ENCODE assay signal across 14 cellular contexts in genomic region chr5:119112151-119112550, GRCh38. TPM values are rescaled to one million over a fixed set of nuclear protein-coding genes. Genes with fewer than 3 reads are reported as not detected.
DNase-seq lines count a peak whose midpoint lies in the region; ATAC-seq and TF ChIP-seq lines count a peak whose summit lies in the region.
"Had no signal": no experiment of that assay in that cellular context is flagged by ENCODE, and none has a peak within 500 bp of the region (broad histone marks: within the 10 kb centered on the region; RNA-seq: fewer than 3 reads in every experiment).

No MANE protein-coding gene starts in this region.

- no peak overlapping the region for H3K18ac ChIP-seq in H9 (ENCODE audit: insufficient read length, low read depth, low read length)

- H3K4me2 ChIP-seq in GM23338 (no peak overlapping the region), H9 (ENCODE audit: insufficient read depth, insufficient read length, low read length) (no peak overlapping the region)

- no peak overlapping the region for H2BK15ac ChIP-seq in H9 (ENCODE audit: low read depth, low read length)

- H3K4me1 Mint-ChIP-seq in GM23338 = no peaks in the 10 kb centered on the region; the same call in 2 of the 3 replicates
- H3K4me1 Mint-ChIP-seq in H9 = peaks cover 0 to 3% of the 10 kb centered on the region in 2 experiments; a peak in 1 of 4 replicates
- H3K4me1 Mint-ChIP-seq in memory B cell = peaks cover 5% of the 10 kb centered on the region
- H3K4me1 Mint-ChIP-seq in CD4-positive, alpha-beta T cell (ENCODE audit: low read depth) = no peaks in the 10 kb centered on the region

- H3K79me1 ChIP-seq in H9 (ENCODE audit: insufficient read depth, low read depth, low read length, poor library complexity, severe bottlenecking) = no peaks in the 10 kb centered on the region

- no peaks in the 10 kb centered on the region for H3K4me1 ChIP-seq in GM23338 (ENCODE audit: insufficient read depth)
- H3K4me1 ChIP-seq in H9 (ENCODE audit: insufficient read depth, low read length) = no peaks in the 10 kb centered on the region
- H3K4me1 ChIP-seq: Caco-2, HAP-1 had no signal

- no CpG with 5 or more reads among the region's 5 CpGs for WGBS in H9 (ENCODE audit: extremely low coverage, insufficient read length, low lambda C conversion rate)

- no peak overlapping the region for H2BK20ac ChIP-seq in H9 (ENCODE audit: low read depth, low read length, poor library complexity, severe bottlenecking)

- POLR2A ChIA-PET in CD4-positive, alpha-beta T cell (lab: Charles Lee) = no interaction called here

- no peak overlapping the region for H4K5ac ChIP-seq in H9 (ENCODE audit: insufficient read length, low read depth, low read length)

- no peaks in the 10 kb centered on the region for H4K20me1 ChIP-seq in GM23338 (replicated peaks; ENCODE audit: insufficient read depth)
- H4K20me1 ChIP-seq in H9 (ENCODE audit: control insufficient read depth, insufficient read depth, insufficient read length) = no peaks in the 10 kb centered on the region

- H3K4me3 ChIP-seq in GM23338 = no peak overlapping the region
- H3K4me3 ChIP-seq: GM23248, HAP-1 had no signal

- no peak overlapping the region for H2BK5ac ChIP-seq in H9 (ENCODE audit: insufficient read length, low read length)

- H4K8ac ChIP-seq in H9 (replicated peaks; ENCODE audit: insufficient read length, low read depth, low read length) = no peak overlapping the region

- no peak overlapping the region for H4K91ac ChIP-seq in H9 (ENCODE audit: insufficient read length, low read depth, low read length)

- no peaks in the 10 kb centered on the region for H3K9me2 ChIP-seq in GM23338 (ENCODE audit: insufficient read depth)

- H3K27me3 ChIP-seq in GM23338 (ENCODE audit: insufficient read depth) = no peaks in the 10 kb centered on the region
- H3K27me3 ChIP-seq in H9 (ENCODE audit: insufficient read depth, low read length) = no peaks in the 10 kb centered on the region
- no peaks in the 10 kb centered on the region for H3K27me3 ChIP-seq in CD4-positive, alpha-beta T cell (ENCODE audit: control insufficient read depth, insufficient read depth, low read length)

- H3K36me3 ChIP-seq in GM23338 (ENCODE audit: insufficient read depth) = peaks cover 5% of the 10 kb centered on the region; the same call in 1 of the 2 replicates

- CTCF ChIA-PET in CD4-positive, alpha-beta T cell (lab: Charles Lee) = no interaction called here

- H3K27ac ChIP-seq in GM23338 (ENCODE audit: low read depth) (peak overlapping the region; percentile 10; the same call in 1 of the 2 replicates), H9 (ENCODE audit: insufficient read length, low read depth, low read length) (no peak overlapping the region)
- H3K27ac ChIP-seq in CD4-positive, alpha-beta T cell (ENCODE audit: low read depth, low read length) = no peak overlapping the region
- H3K27ac ChIP-seq: GM23248 had no signal

- H3K9me3 Mint-ChIP-seq in GM23338 = no peaks in the 10 kb centered on the region
- no peaks in the 10 kb centered on the region for H3K9me3 Mint-ChIP-seq in H9
- no peaks in the 10 kb centered on the region for H3K9me3 Mint-ChIP-seq in memory B cell
- no peaks in the 10 kb centered on the region for H3K9me3 Mint-ChIP-seq in CD4-positive, alpha-beta T cell
- H3K9me3 Mint-ChIP-seq: CD8-positive, alpha-beta T cell; HFFc6 had no signal

- no peak overlapping the region for H3K4ac ChIP-seq in H9 (ENCODE audit: low read depth, low read length)

- ATAC-seq in GM23338 (no peak), memory B cell (ENCODE audit: low read depth) (no peak), GM21390 (IDR thresholded peaks at IDR 0.05; ENCODE audit: unreplicated experiment) (no peak)
- ATAC-seq in CD4-positive, alpha-beta T cell (ENCODE audit: poor library complexity) = no peak
- ATAC-seq: CD8-positive, alpha-beta T cell had no signal

- H3K23me2 ChIP-seq in H9 (ENCODE audit: insufficient read length, low read depth, low read length, poor library complexity, severe bottlenecking) = no peaks in the 10 kb centered on the region

- TF ChIP-seq CTCF in GM23338 (conservative IDR thresholded peaks at IDR 0.05; ENCODE audit: low read depth in 2 of 2) = no peak
- TF ChIP-seq CTCF in H9 (conservative IDR thresholded peaks at IDR 0.05) = no peak
- no peak for TF ChIP-seq CTCF in CD4-positive, alpha-beta T cell (IDR thresholded peaks at IDR 0.05)

- no peak overlapping the region for H3T11ph ChIP-seq in H9 (ENCODE audit: low read length)

- no peak overlapping the region for H3K9ac ChIP-seq in H9 (ENCODE audit: extremely low read depth, insufficient read length, low read length)
- H3K9ac ChIP-seq: GM23248 had no signal

- no peak overlapping the region for H3K14ac ChIP-seq in H9 (ENCODE audit: insufficient read depth, low read length)

- no peaks in the 10 kb centered on the region for H3K9me3 ChIP-seq in H9 (ENCODE audit: control insufficient read depth, low read depth, low read length)
- H3K9me3 ChIP-seq in CD4-positive, alpha-beta T cell (ENCODE audit: control insufficient read depth, low read length) = no peaks in the 10 kb centered on the region
- H3K9me3 ChIP-seq: Caco-2, HAP-1 had no signal

- H3K36me3 Mint-ChIP-seq in GM23338 (ENCODE audit: low read depth) (peaks cover 51% of the 10 kb centered on the region), H9 (ENCODE audit: insufficient read depth in 1 of 3, low read depth in 3 of 3) (peaks cover 28 to 55% (median 53%) of the 10 kb centered on the region in 3 experiments), memory B cell (peaks cover 35% of the 10 kb centered on the region)
- peaks cover 63% of the 10 kb centered on the region for H3K36me3 Mint-ChIP-seq in CD4-positive, alpha-beta T cell (ENCODE audit: low read depth)

- no peak overlapping the region for H2AK5ac ChIP-seq in H9 (ENCODE audit: insufficient read length, low read length)

- H3K56ac ChIP-seq in H9 (ENCODE audit: insufficient read length, low read depth, low read length) = no peak overlapping the region

- H3K23ac ChIP-seq in H9 (ENCODE audit: insufficient read length, low read depth, low read length) = no peak overlapping the region

- H2BK12ac ChIP-seq in H9 (ENCODE audit: insufficient read length, low read depth, low read length) = no peak overlapping the region

- peaks cover 3% of the 10 kb centered on the region for H3K27me3 Mint-ChIP-seq in GM23338 (ENCODE audit: insufficient read depth, low read depth, poor library complexity)
- H3K27me3 Mint-ChIP-seq in H9 (ENCODE audit: low read depth) = no peaks in the 10 kb centered on the region
- H3K27me3 Mint-ChIP-seq in memory B cell = no peaks in the 10 kb centered on the region
- H3K27me3 Mint-ChIP-seq in CD4-positive, alpha-beta T cell = no peaks in the 10 kb centered on the region

- no peaks in the 10 kb centered on the region for H3F3A ChIP-seq in GM23338 (replicated peaks; ENCODE audit: low read depth)

- H3K79me2 ChIP-seq in GM23338 (replicated peaks; ENCODE audit: insufficient read depth) (no peaks in the 10 kb centered on the region), H9 (ENCODE audit: insufficient read depth, low read length) (no peaks in the 10 kb centered on the region)

- H2AFZ ChIP-seq in GM23338 (no peak overlapping the region), H9 (ENCODE audit: low read length) (no peak overlapping the region)
- H2AFZ ChIP-seq: GM23248 had no signal

- intact Hi-C loops in CD4-positive, alpha-beta T cell (cut with DNase I, micrococcal nuclease) = no loop called here

- H3K4me3 Mint-ChIP-seq in GM23338 = no peak overlapping the region
- no peak overlapping the region for H3K4me3 Mint-ChIP-seq in H9
- no peak overlapping the region for H3K4me3 Mint-ChIP-seq in memory B cell
- no peak overlapping the region for H3K4me3 Mint-ChIP-seq in CD4-positive, alpha-beta T cell
- H3K4me3 Mint-ChIP-seq: CD8-positive, alpha-beta T cell; HFFc6 had no signal

- H3K27ac Mint-ChIP-seq in GM23338 = peak overlapping the region; percentile 4; the same call in 1 of the 2 replicates
- H3K27ac Mint-ChIP-seq in H9 = peak overlapping the region; percentile 12 to 25 (median 22); a peak in 2 of 7 replicates
- H3K27ac Mint-ChIP-seq in memory B cell = peak overlapping the region; percentile 31
- H3K27ac Mint-ChIP-seq in CD4-positive, alpha-beta T cell = no peak overlapping the region
- H3K27ac Mint-ChIP-seq: CD8-positive, alpha-beta T cell; HFFc6 had no signal

- H2BK120ac ChIP-seq in H9 (ENCODE audit: low read depth, low read length, poor library complexity, severe bottlenecking) = no peak overlapping the region

- DNase-seq in GM23338 (ENCODE audit: low spot score) = no peak
- no peak for DNase-seq in H9
- DNase-seq in memory B cell (ENCODE audit: low spot score in 2 of 2) = no peak
- DNase-seq in LoVo (ENCODE audit: low spot score) = no peak
- DNase-seq in CD4-positive, alpha-beta T cell = no peak
- DNase-seq: C1 segment of cervical spinal cord; Caco-2; CD8-positive, alpha-beta T cell; DMS153; DND-41; GM23248; HFFc6 had no signal

TF ChIP-seq in GM23338, 12 proteins besides CTCF, POLR2A, EP300 and RAD21:
- TF ChIP-seq EZH2phosphoT487 (IDR thresholded peaks at IDR 0.05; ENCODE audit: unreplicated experiment) = no peak
- no peak for TF ChIP-seq POLR2AphosphoS5 (IDR thresholded peaks at IDR 0.05; ENCODE audit: low read depth)
- no peak for TF ChIP-seq ZNF331 (CRISPR knock-in tag; IDR thresholded peaks at IDR 0.05; ENCODE audit: low read depth)
- TF ChIP-seq ZNF114 (CRISPR knock-in tag; IDR thresholded peaks at IDR 0.05) = no peak

RNA-seq across cellular contexts. Expression of gene DMXL1, which starts 41.3 kb away (rescaled TPM):
- 40.5 and 41.7 TPM in 2 replicates for total RNA-seq in GM23338 (2014; rRNA removed; shearing (Covaris generic))
- polyA plus RNA-seq in GM23338 (2016; fragmentation: Nextera tagmentation; extraction: Ambion mirVana) = 28.3 and 28.4 TPM in 2 replicates
- total RNA-seq in H9 (2021) = 53.8 and 63.5 TPM in 2 replicates
- total RNA-seq in CD4-positive, alpha-beta T cell = 10 to 100 TPM; 28.4 to 29.1 TPM
